ENCODE assay signal across 8 cellular contexts in genomic region chr5:115179959-115180709, GRCh38. TPM values are rescaled to one million over a fixed set of nuclear protein-coding genes. Genes with fewer than 3 reads are reported as not detected.
A peak's percentile ranks its signal among the peaks of the same experiment; 100 is the strongest.
DNase-seq lines count a peak whose midpoint lies in the region; ATAC-seq, FAIRE-seq and TF ChIP-seq lines count a peak whose summit lies in the region.

No MANE protein-coding gene starts in this region.

- CTCF ChIA-PET in CD8-positive, alpha-beta T cell (lab: Charles Lee), result no interaction called here

- no peak for TF ChIP-seq CTCF in CD8-positive, alpha-beta T cell (IDR thresholded peaks at IDR 0.05)
- no peak for TF ChIP-seq CTCF in upper lobe of left lung (IDR thresholded peaks at IDR 0.05)

- H3K4me1 ChIP-seq in CD8-positive, alpha-beta T cell (ENCODE audit: insufficient read depth, low read length), result peaks cover 18% of the 10 kb centered on the region
- no peaks in the 10 kb centered on the region for H3K4me1 ChIP-seq in mesodermal cell (ENCODE audit: control insufficient read depth, insufficient read depth, low read length, poor library complexity, severe bottlenecking)
- peaks cover 12 to 19% (median 17%) of the 10 kb centered on the region in 4 donors for H3K4me1 ChIP-seq in upper lobe of left lung

- TF ChIP-seq EP300 in upper lobe of left lung (IDR thresholded peaks at IDR 0.05), result no peak

- FAIRE-seq in GM19239 (lab: Jason Lieb, UNC), result no peak

- peak overlapping the region; percentile 80 for H3K4me3 Mint-ChIP-seq in CD8-positive, alpha-beta T cell
- H3K4me3 Mint-ChIP-seq in effector memory CD8-positive, alpha-beta T cell, result peak overlapping the region; percentile 90 to 91

- peaks cover 3% of the 10 kb centered on the region for H3K9me3 Mint-ChIP-seq in CD8-positive, alpha-beta T cell
- peaks cover 0 to 2% of the 10 kb centered on the region in 2 donors for H3K9me3 Mint-ChIP-seq in effector memory CD8-positive, alpha-beta T cell

- H3K27me3 ChIP-seq in CD8-positive, alpha-beta T cell (ENCODE audit: insufficient read depth, low read length), result peaks cover 43% of the 10 kb centered on the region
- H3K27me3 ChIP-seq in upper lobe of left lung, result peaks cover 2 to 41% (median 15%) of the 10 kb centered on the region in 4 donors

- no peak overlapping the region for H3K27ac Mint-ChIP-seq in CD8-positive, alpha-beta T cell
- peak overlapping the region in 1 of 2 donors; percentile 81 for H3K27ac Mint-ChIP-seq in effector memory CD8-positive, alpha-beta T cell

- peak overlapping the region; percentile 40 for H3K4me3 ChIP-seq in CD8-positive, alpha-beta T cell (ENCODE audit: low read depth, low read length)
- H3K4me3 ChIP-seq in mesodermal cell (ENCODE audit: extremely low read depth, insufficient read depth, low read length, poor library complexity, severe bottlenecking), result peak overlapping the region; percentile 54
- peak overlapping the region; percentile 27 to 56 (median 44) for H3K4me3 ChIP-seq in upper lobe of left lung

- peak in 2 of 7 experiments; percentile 23 to 25 for DNase-seq in CD8-positive, alpha-beta T cell
- DNase-seq in GM19239 (ENCODE audit: insufficient read length, low spot score) (peak; percentile 17), upper lobe of left lung (peak in 1 of 2 donors; percentile 90), activated gamma-delta T cell (lab: John Stamatoyannopoulos, UW) (no peak)
- DNase-seq in effector memory CD8-positive, alpha-beta T cell, result peak in 1 of 3 experiments; percentile 21

- peaks cover 9% of the 10 kb centered on the region for H3K4me1 Mint-ChIP-seq in CD8-positive, alpha-beta T cell (ENCODE audit: low read depth)
- H3K4me1 Mint-ChIP-seq in effector memory CD8-positive, alpha-beta T cell (ENCODE audit: low read depth in 2 of 2), result peaks cover 13 to 15% of the 10 kb centered on the region in 2 donors

- no peaks in the 10 kb centered on the region for H3K36me3 Mint-ChIP-seq in CD8-positive, alpha-beta T cell
- peaks cover 2% of the 10 kb centered on the region for H3K36me3 Mint-ChIP-seq in effector memory CD8-positive, alpha-beta T cell (ENCODE audit: insufficient read depth)

- peak; percentile 63 for ATAC-seq in CD8-positive, alpha-beta T cell
- ATAC-seq in HG03521 (IDR thresholded peaks at IDR 0.05; ENCODE audit: unreplicated experiment) (peak; percentile 55), SK-N-SH treated with all-trans-retinoic acid at 6 μM for 48 hours (peak; percentile 87), upper lobe of left lung (ENCODE audit: low FRiP score in 2 of 2) (peak in 1 of 2 donors; percentile 82)
- peak; percentile 76 for ATAC-seq in effector memory CD8-positive, alpha-beta T cell (replicated peaks)

- no peaks in the 10 kb centered on the region for H3K9me3 ChIP-seq in CD8-positive, alpha-beta T cell (ENCODE audit: low read length)
- H3K9me3 ChIP-seq in mesodermal cell (ENCODE audit: control insufficient read depth, low read length) (no peaks in the 10 kb centered on the region), upper lobe of left lung (no peaks in the 10 kb centered on the region)

- no peak overlapping the region for H3K27ac ChIP-seq in CD8-positive, alpha-beta T cell (ENCODE audit: low read depth, low read length)
- no peak overlapping the region for H3K27ac ChIP-seq in mesodermal cell (ENCODE audit: low read depth, low read length, severe bottlenecking)
- no peak overlapping the region for H3K27ac ChIP-seq in upper lobe of left lung

- POLR2A ChIA-PET in CD8-positive, alpha-beta T cell (lab: Charles Lee), result interaction anchor here (2.2 kb wide), 1 partner anchor 10 kb away, joined by 5 read pairs; the partner anchor contains the start of gene TRIM36

- peaks cover 77% of the 10 kb centered on the region for H3K27me3 Mint-ChIP-seq in CD8-positive, alpha-beta T cell (ENCODE audit: low read depth)
- peaks cover 79 to 81% of the 10 kb centered on the region in 2 donors for H3K27me3 Mint-ChIP-seq in effector memory CD8-positive, alpha-beta T cell

- no peak for TF ChIP-seq POLR2A in upper lobe of left lung (IDR thresholded peaks at IDR 0.05)

- 0 to 1% methylated on average over 52 to 54 of the region's 62 CpGs for WGBS in mesodermal cell (ENCODE audit: insufficient coverage in 2 of 2), 2 experiments
- WGBS in upper lobe of left lung, 2 donors, result 3 to 6% methylated on average over 25 to 62 of the region's 62 CpGs

- no peaks in the 10 kb centered on the region for H3K36me3 ChIP-seq in CD8-positive, alpha-beta T cell (ENCODE audit: insufficient read depth, low read length)
- no peaks in the 10 kb centered on the region for H3K36me3 ChIP-seq in mesodermal cell (ENCODE audit: control insufficient read depth, insufficient read depth, low read length)
- no peaks in the 10 kb centered on the region for H3K36me3 ChIP-seq in upper lobe of left lung

- intact Hi-C loops in CD8-positive, alpha-beta T cell (cut with DNase I, micrococcal nuclease), result loop anchor here (1.0 to 5.0 kb wide), 2 partner anchors 10 to 67 kb away; no protein-coding TSS in a partner anchor

TF ChIP-seq in SK-N-SH treated with all-trans-retinoic acid at 6 μM for 48 hours, 23 proteins besides CTCF, POLR2A, EP300 and RAD21:
- TF ChIP-seq ISL1 (CRISPR knock-in tag; IDR thresholded peaks at IDR 0.05) (no peak), ARNTL (CRISPR knock-in tag; IDR thresholded peaks at IDR 0.05; ENCODE audit: borderline replicate concordance, low read depth) (no peak), ZNF8 (CRISPR knock-in tag; IDR thresholded peaks at IDR 0.05) (no peak), TCF4 (CRISPR knock-in tag; IDR thresholded peaks at IDR 0.05; ENCODE audit: borderline replicate concordance) (no peak), PATZ1 (CRISPR knock-in tag; IDR thresholded peaks at IDR 0.05; ENCODE audit: borderline replicate concordance) (no peak), GLIS3 (CRISPR knock-in tag; IDR thresholded peaks at IDR 0.05) (no peak), SNAI2 (CRISPR knock-in tag; IDR thresholded peaks at IDR 0.05) (no peak), ZNF70 (CRISPR knock-in tag; IDR thresholded peaks at IDR 0.05) (no peak), OSR1 (CRISPR knock-in tag; IDR thresholded peaks at IDR 0.05) (no peak), PPARA (CRISPR knock-in tag; IDR thresholded peaks at IDR 0.05; ENCODE audit: borderline replicate concordance) (no peak), CSRNP3 (CRISPR knock-in tag; IDR thresholded peaks at IDR 0.05) (no peak), POU6F1 (CRISPR knock-in tag; IDR thresholded peaks at IDR 0.05; ENCODE audit: borderline replicate concordance, low read depth) (no peak), ZC3H10 (CRISPR knock-in tag; IDR thresholded peaks at IDR 0.05) (no peak), ZFP3 (CRISPR knock-in tag; IDR thresholded peaks at IDR 0.05) (no peak), RARB (CRISPR knock-in tag; IDR thresholded peaks at IDR 0.05) (no peak), ESRRG (CRISPR knock-in tag; IDR thresholded peaks at IDR 0.05) (no peak), TOX (CRISPR knock-in tag; IDR thresholded peaks at IDR 0.05; ENCODE audit: borderline replicate concordance) (no peak)

RNA-seq across cellular contexts. Expression of gene TRIM36, which starts 10.4 kb away (rescaled TPM):
- not detected for total RNA-seq in CD8-positive, alpha-beta T cell
- 5.1 TPM for polyA plus RNA-seq in mesodermal cell (2013, experiment 1 of 2)
- 5.0 TPM for polyA plus RNA-seq in mesodermal cell (2013, experiment 2 of 2)
- 1 to 10 TPM in 4 of 6 donors, under 1 TPM in 2; under 0.01 to 7.3 (median 2.9) TPM for total RNA-seq in upper lobe of left lung
